Comparison of ENCODE assay signal across 12 cellular contexts in the genomic region with DNA sequence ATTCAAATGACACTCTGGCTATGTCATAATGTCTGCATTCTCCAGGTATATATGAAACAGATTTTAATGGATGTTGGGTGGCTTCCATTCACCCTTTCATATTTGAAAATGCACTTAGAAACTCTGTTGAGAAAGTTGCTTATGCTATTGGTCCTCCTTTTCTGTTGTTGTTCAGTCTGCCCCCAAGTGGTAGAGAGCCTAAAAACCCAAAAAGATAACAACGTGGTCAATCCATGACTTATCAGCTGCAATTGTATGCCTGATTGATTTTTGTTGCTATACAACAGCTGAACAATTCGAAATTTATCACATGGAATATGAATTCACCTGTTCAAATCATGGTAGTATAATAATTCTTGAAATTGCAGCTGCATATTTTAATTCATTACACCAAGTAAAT.
A peak's percentile ranks its signal among the peaks of the same experiment; 100 is the strongest.
DNase-seq lines count a peak whose midpoint lies in the region; ATAC-seq, FAIRE-seq and TF ChIP-seq lines count a peak whose summit lies in the region.
"Had no signal": no experiment of that assay in that cellular context is flagged by ENCODE, and none has a peak within 500 bp of the region (broad histone marks: within the 10 kb centered on the region; RNA-seq: fewer than 3 reads in every experiment).

No MANE protein-coding gene starts in this region.

- 26 to 28% methylated on average over 2 of the region's 2 CpGs for WGBS in GM23248 (ENCODE audit: low coverage in 1 of 2, low lambda C conversion rate in 2 of 2, missing lambda C conversion rate in 2 of 2), 2 experiments
- WGBS in endodermal cell (ENCODE audit: insufficient coverage in 1 of 2, insufficient read length in 1 of 2), 2 experiments = 0 to 13% methylated on average over 2 of the region's 2 CpGs
- WGBS in suprapubic skin = 66% methylated on average over 2 of the region's 2 CpGs

- H3K36me3 ChIP-seq in GM23248 (ENCODE audit: low read depth) (no peaks in the 10 kb centered on the region), endodermal cell (ENCODE audit: control insufficient read depth, insufficient read depth, low read length) (no peaks in the 10 kb centered on the region), neural cell (ENCODE audit: insufficient read depth, low read length) (no peaks in the 10 kb centered on the region), suprapubic skin (no peaks in the 10 kb centered on the region)
- H3K36me3 ChIP-seq: gastroesophageal sphincter had no signal

- H3K9ac ChIP-seq in GM23248 (no peak overlapping the region), endodermal cell (ENCODE audit: extremely low read depth, low read length, poor library complexity, severe bottlenecking) (no peak overlapping the region), neural cell (ENCODE audit: low read length) (no peak overlapping the region)

- peak; percentile 42 for TF ChIP-seq RAD21 in neural cell (conservative IDR thresholded peaks at IDR 0.05)

- H3F3A ChIP-seq in GM23248 (ENCODE audit: insufficient read depth) (peaks cover 7% of the 10 kb centered on the region; the same call in 1 of the 2 replicates), neural cell (ENCODE audit: insufficient read depth, low read length, poor library complexity, severe bottlenecking) (no peaks in the 10 kb centered on the region)

- peaks cover 26% of the 10 kb centered on the region for H3K27me3 Mint-ChIP-seq in endodermal cell (ENCODE audit: insufficient read depth)
- H3K27me3 Mint-ChIP-seq: activated CD4-positive, alpha-beta memory T cell treated with anti-CD3 and anti-CD28 coated beads for 36 hours had no signal

- no peaks in the 10 kb centered on the region for H3K79me2 ChIP-seq in GM23248 (ENCODE audit: insufficient read depth)
- H3K79me2 ChIP-seq in neural cell (replicated peaks; ENCODE audit: insufficient read depth, low read length) = no peaks in the 10 kb centered on the region

- DNase-seq in GM23248 (peak; percentile 13), NCI-H524 (lab: John Stamatoyannopoulos, UW) (peak; percentile 28 to 51), endodermal cell (peak; percentile 53), GM19239 (ENCODE audit: insufficient read length, low spot score) (no peak), suprapubic skin (ENCODE audit: low spot score in 2 of 2) (no peak)
- DNase-seq: activated CD4-positive, alpha-beta memory T cell treated with anti-CD3 and anti-CD28 coated beads for 36 hours; anterior cingulate cortex; KG1 had no signal

- H3K27me3 ChIP-seq in GM23248 (replicated peaks; ENCODE audit: insufficient read depth) (no peaks in the 10 kb centered on the region), endodermal cell (ENCODE audit: control insufficient read depth, insufficient read depth, low read length, poor library complexity, severe bottlenecking) (peaks cover 33% of the 10 kb centered on the region), neural cell (ENCODE audit: insufficient read depth, low read depth, low read length) (no peaks in the 10 kb centered on the region), suprapubic skin (no peaks in the 10 kb centered on the region)
- H3K27me3 ChIP-seq: gastroesophageal sphincter had no signal

- no peak overlapping the region for H3K27ac Mint-ChIP-seq in endodermal cell
- H3K27ac Mint-ChIP-seq: activated CD4-positive, alpha-beta memory T cell treated with anti-CD3 and anti-CD28 coated beads for 36 hours had no signal

- TF ChIP-seq CTCF in endodermal cell (conservative IDR thresholded peaks at IDR 0.05) (peak; percentile 71), neural cell (IDR thresholded peaks at IDR 0.05; ENCODE audit: poor library complexity, severe bottlenecking) (peak; percentile 54), suprapubic skin (IDR thresholded peaks at IDR 0.05) (no peak)

- no peaks in the 10 kb centered on the region for H3K36me3 Mint-ChIP-seq in endodermal cell (ENCODE audit: low read depth)
- H3K36me3 Mint-ChIP-seq: activated CD4-positive, alpha-beta memory T cell treated with anti-CD3 and anti-CD28 coated beads for 36 hours had no signal

- TF ChIP-seq EP300 in neural cell (conservative IDR thresholded peaks at IDR 0.05; ENCODE audit: poor library complexity, severe bottlenecking) (no peak), suprapubic skin (IDR thresholded peaks at IDR 0.05) (no peak)

- in situ Hi-C loops in GM23248 (cut with MboI) = no loop called here

- no peaks in the 10 kb centered on the region for H3K4me1 Mint-ChIP-seq in endodermal cell

- no peaks in the 10 kb centered on the region for H3K9me3 ChIP-seq in GM23248 (ENCODE audit: low read depth)
- no peaks in the 10 kb centered on the region for H3K9me3 ChIP-seq in endodermal cell (ENCODE audit: control insufficient read depth, low read length)
- H3K9me3 ChIP-seq in neural cell (ENCODE audit: low read length) = no peaks in the 10 kb centered on the region
- no peaks in the 10 kb centered on the region for H3K9me3 ChIP-seq in suprapubic skin
- H3K9me3 ChIP-seq: gastroesophageal sphincter had no signal

- H3K4me1 ChIP-seq in GM23248 (ENCODE audit: insufficient read depth) (peaks cover 15% of the 10 kb centered on the region), endodermal cell (ENCODE audit: control insufficient read depth, insufficient read depth, low read length) (no peaks in the 10 kb centered on the region), suprapubic skin (no peaks in the 10 kb centered on the region)
- H3K4me1 ChIP-seq: gastroesophageal sphincter had no signal

- H4K20me1 ChIP-seq in GM23248 (ENCODE audit: insufficient read depth) = no peaks in the 10 kb centered on the region
- H4K20me1 ChIP-seq in neural cell (ENCODE audit: insufficient read depth) = no peaks in the 10 kb centered on the region

- no peaks in the 10 kb centered on the region for H3K9me2 ChIP-seq in GM23248 (ENCODE audit: insufficient read depth)
- no peaks in the 10 kb centered on the region for H3K9me2 ChIP-seq in neural cell (ENCODE audit: insufficient read depth, low read length)

- no peak for TF ChIP-seq POLR2A in suprapubic skin (IDR thresholded peaks at IDR 0.05)

- no peak for ATAC-seq in HG03521 (IDR thresholded peaks at IDR 0.05; ENCODE audit: unreplicated experiment)
- ATAC-seq: gastroesophageal sphincter had no signal

- no peak overlapping the region for H2AFZ ChIP-seq in GM23248
- H2AFZ ChIP-seq in neural cell (ENCODE audit: low read depth, low read length) = no peak overlapping the region

- no peak overlapping the region for H3K27ac ChIP-seq in GM23248
- no peak overlapping the region for H3K27ac ChIP-seq in endodermal cell (ENCODE audit: low read depth, low read length)
- no peak overlapping the region for H3K27ac ChIP-seq in neural cell (ENCODE audit: low read length)
- H3K27ac ChIP-seq in suprapubic skin = no peak overlapping the region
- H3K27ac ChIP-seq: gastroesophageal sphincter, RWPE1 had no signal

- H3K4me3 Mint-ChIP-seq in endodermal cell = no peak overlapping the region
- H3K4me3 Mint-ChIP-seq: activated CD4-positive, alpha-beta memory T cell treated with anti-CD3 and anti-CD28 coated beads for 36 hours had no signal

- H3K4me2 ChIP-seq in GM23248 (ENCODE audit: unreplicated experiment) = no peak overlapping the region
- H3K4me2 ChIP-seq in neural cell (ENCODE audit: low read length) = no peak overlapping the region

- no peaks in the 10 kb centered on the region for H3K9me3 Mint-ChIP-seq in endodermal cell

- FAIRE-seq in GM19239 (lab: Jason Lieb, UNC) = no peak

- H3K4me3 ChIP-seq in GM23248 (no peak overlapping the region), endodermal cell (ENCODE audit: low read length) (no peak overlapping the region), neural cell (ENCODE audit: low read length) (no peak overlapping the region), suprapubic skin (no peak overlapping the region)

TF ChIP-seq in neural cell, 6 proteins besides CTCF, POLR2A, EP300 and RAD21:
- TF ChIP-seq POLR2AphosphoS5 (IDR thresholded peaks at IDR 0.05) (no peak), SMC3 (conservative IDR thresholded peaks at IDR 0.05; ENCODE audit: poor library complexity) (peak; percentile 48)

Comparison
In these comparisons a context has a peak if more than half of its experiments do, and no peak if none do; other contexts are left out.
1. DNase-seq: peak in GM23248 (single experiment), NCI-H524 (2 of 2) and endodermal cell (single experiment); none in GM19239 (single experiment) and suprapubic skin (0 of 2).
2. CTCF ChIP-seq: peak in endodermal cell (single experiment) and neural cell (single experiment); none in suprapubic skin (0 of 2).